In the genomic region with DNA sequence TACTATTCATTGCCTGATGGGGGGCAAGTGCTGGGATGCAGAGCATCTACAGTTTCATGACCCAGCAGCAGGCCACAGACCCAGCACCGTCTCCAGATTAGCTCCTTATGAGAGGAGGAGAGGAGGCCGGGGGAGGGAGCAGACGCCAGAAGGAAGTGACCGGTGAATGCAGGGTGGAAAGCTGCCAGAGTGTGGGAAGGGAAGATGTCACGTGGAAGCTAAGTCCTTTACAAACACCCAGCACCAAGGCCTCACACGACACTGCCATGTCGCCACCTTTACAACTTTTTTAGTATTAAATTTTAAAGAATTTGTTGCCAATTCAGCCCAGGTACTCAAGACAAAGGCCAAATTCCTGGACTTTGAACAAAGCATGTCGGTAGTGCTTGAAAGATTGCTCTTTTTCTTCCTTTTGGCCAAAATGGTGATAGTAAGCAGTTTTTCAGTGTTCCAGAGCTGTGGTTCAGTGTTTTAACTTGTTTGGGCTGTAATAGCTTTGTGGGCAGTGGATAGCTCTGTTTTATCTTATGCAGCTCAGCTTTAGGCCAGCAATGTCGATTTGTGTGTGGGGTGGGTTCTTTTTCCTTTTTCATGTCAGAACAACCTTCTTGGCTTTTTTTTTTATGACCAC, we compare ENCODE assay signal across 10 cellular contexts. TPM values are rescaled to one million over a fixed set of nuclear protein-coding genes. Genes with fewer than 3 reads are reported as not detected.
A peak's percentile ranks its signal among the peaks of the same experiment; 100 is the strongest.
DNase-seq lines count a peak whose midpoint lies in the region; ATAC-seq, FAIRE-seq and TF ChIP-seq lines count a peak whose summit lies in the region.
"Had no signal": no experiment of that assay in that cellular context is flagged by ENCODE, and none has a peak within 500 bp of the region (broad histone marks: within the 10 kb centered on the region; RNA-seq: fewer than 3 reads in every experiment).

No MANE protein-coding gene starts in this region.

- no peaks in the 10 kb centered on the region for H3K27me3 Mint-ChIP-seq in activated T-cell treated with anti-CD3 and anti-CD28 coated beads, Interleukin-2, amount 50 U/mL, for 4 hours (ENCODE audit: low read depth)
- H3K27me3 Mint-ChIP-seq: B cell had no signal

- peaks cover 10% of the 10 kb centered on the region for H3K36me3 Mint-ChIP-seq in activated T-cell treated with anti-CD3 and anti-CD28 coated beads, Interleukin-2, amount 50 U/mL, for 4 hours (ENCODE audit: insufficient read depth)

- CTCF ChIA-PET in endothelial cell of umbilical vein (lab: Charles Lee), result interaction anchor here (0.9 to 4.6 kb wide), 17 partner anchors 9 to 118 kb away, joined by 3 to 38 read pairs (median 4); no protein-coding TSS in a partner anchor

- intact Hi-C loops in endothelial cell of umbilical vein (cut with micrococcal nuclease), result loop anchor here (1.0 kb wide), 2 partner anchors 14 to 65 kb away; no protein-coding TSS in a partner anchor

- POLR2A ChIA-PET in endothelial cell of umbilical vein (lab: Charles Lee), result interaction anchor here (1.1 kb wide), 1 partner anchor 25 kb away, joined by 3 read pairs; no protein-coding TSS in a partner anchor

- H3K79me2 ChIP-seq in endothelial cell of umbilical vein (ENCODE audit: control insufficient read depth, insufficient read depth, low read length), result peaks cover 70% of the 10 kb centered on the region

- H3K4me3 ChIP-seq in endothelial cell of umbilical vein (replicated peaks in 1 of 3; ENCODE audit: insufficient read depth in 1 of 3, low read depth in 1 of 3, low read length in 3 of 3), result no peak overlapping the region

- DNase-seq in activated T-cell treated with anti-CD3 and anti-CD28 coated beads, Interleukin-2, amount 50 U/mL, for 48 hours, result peak; percentile 5 to 14
- DNase-seq in activated T-cell treated with anti-CD3 and anti-CD28 coated beads, Interleukin-2, amount 50 U/mL, for 4 hours, result no peak
- DNase-seq in endothelial cell of umbilical vein (ENCODE audit: low read depth, low spot score), result peak; percentile 89
- DNase-seq in mucosa of gallbladder (ENCODE audit: low spot score), result peak; percentile 90
- DNase-seq in stimulated activated CD4-positive, alpha-beta T cell treated with anti-CD3 and anti-CD28 coated beads, Interleukin-15, amount 100 ng/mL, for 24 hours, result no peak
- DNase-seq in GM19238 (ENCODE audit: insufficient read length, low spot score), result no peak
- no peak for DNase-seq in HuH-7 (ENCODE audit: low spot score)
- DNase-seq: activated CD4-positive, alpha-beta T cell treated with anti-CD3 and anti-CD28 coated beads, Interleukin-2, amount 50 U/mL, for 4 hours had no signal

- ATAC-seq in activated T-cell treated with anti-CD3 and anti-CD28 coated beads, Interleukin-2, amount 50 U/mL, for 4 hours, result no peak
- no peak for ATAC-seq in GM21737 (IDR thresholded peaks at IDR 0.05; ENCODE audit: unreplicated experiment)

- peak; percentile 88 for FAIRE-seq in endothelial cell of umbilical vein (lab: Jason Lieb, UNC)

- H4K20me1 ChIP-seq in endothelial cell of umbilical vein (replicated peaks; ENCODE audit: control insufficient read depth, extremely low read depth, insufficient read depth, low read length), result no peaks in the 10 kb centered on the region

- H2AFZ ChIP-seq in endothelial cell of umbilical vein (ENCODE audit: low read depth, low read length), result no peak overlapping the region

- H3K9me3 Mint-ChIP-seq in activated T-cell treated with anti-CD3 and anti-CD28 coated beads, Interleukin-2, amount 50 U/mL, for 4 hours, result no peaks in the 10 kb centered on the region

- H3K9me1 ChIP-seq in endothelial cell of umbilical vein (replicated peaks; ENCODE audit: control insufficient read depth, extremely low read depth, insufficient read depth, low read length), result no peaks in the 10 kb centered on the region

- no TSS peak for BruUV-seq in endothelial cell of umbilical vein (replicated peaks; lab: Mats Ljungman, UMichigan)

- TF ChIP-seq POLR2A in endothelial cell of umbilical vein (IDR thresholded peaks at IDR 0.05; ENCODE audit: low read depth, low read length), result no peak

- dilution Hi-C loops in endothelial cell of umbilical vein (cut with MboI; ENCODE audit: extremely low pct_ligation_motif_present, low sequenced_read_pairs), result no loop called here

- peaks cover 23% of the 10 kb centered on the region for H3K4me1 Mint-ChIP-seq in activated T-cell treated with anti-CD3 and anti-CD28 coated beads, Interleukin-2, amount 50 U/mL, for 4 hours (ENCODE audit: low read depth)

- H3K4me3 Mint-ChIP-seq in activated T-cell treated with anti-CD3 and anti-CD28 coated beads, Interleukin-2, amount 50 U/mL, for 4 hours, result no peak overlapping the region
- H3K4me3 Mint-ChIP-seq: B cell had no signal

- H3K36me3 ChIP-seq in endothelial cell of umbilical vein (ENCODE audit: control insufficient read depth in 2 of 2, extremely low read depth in 1 of 2, insufficient read depth in 2 of 2, low read length in 2 of 2), result peaks cover 13 to 23% of the 10 kb centered on the region in 2 experiments

- H3K27me3 ChIP-seq in endothelial cell of umbilical vein (ENCODE audit: control insufficient read depth in 2 of 2, insufficient read depth in 2 of 2, low read length in 2 of 2), result no peaks in the 10 kb centered on the region

- peak overlapping the region; percentile 44 for H3K27ac ChIP-seq in endothelial cell of umbilical vein (ENCODE audit: insufficient read depth, low read depth, low read length)

- H3K9me3 ChIP-seq in endothelial cell of umbilical vein (replicated peaks; ENCODE audit: control insufficient read depth, insufficient read depth, low read length), result no peaks in the 10 kb centered on the region

- peaks cover 16% of the 10 kb centered on the region for H3K4me1 ChIP-seq in endothelial cell of umbilical vein (ENCODE audit: control insufficient read depth, extremely low read depth, insufficient read depth, low read length)

- H3K9ac ChIP-seq in endothelial cell of umbilical vein (replicated peaks; ENCODE audit: extremely low read depth, insufficient read depth, low read length), result no peak overlapping the region

- no peak for TF ChIP-seq CTCF in endothelial cell of umbilical vein (IDR thresholded peaks at IDR 0.05; ENCODE audit: extremely low read depth in 1 of 2, insufficient read depth in 1 of 2, low read depth in 1 of 2, low read length in 2 of 2)

- H3K4me2 ChIP-seq in endothelial cell of umbilical vein (ENCODE audit: insufficient read depth, low read length), result peak overlapping the region; percentile 3

TF ChIP-seq in endothelial cell of umbilical vein, 7 proteins besides CTCF, POLR2A, EP300 and RAD21:
- TF ChIP-seq POLR2AphosphoS5 (IDR thresholded peaks at IDR 0.05; ENCODE audit: insufficient read depth, low read depth, low read length), result no peak

RNA-seq across cellular contexts. Expression of a gene that starts 58.2 kb away (rescaled TPM):
- total RNA-seq in activated T-cell treated with anti-CD3 and anti-CD28 coated beads, Interleukin-2, amount 50 U/mL, for 4 hours, result 10 to 100 TPM; 15.4 to 22.5 (median 21.0) TPM
- 83.4 and 85.2 TPM in 2 replicates for total RNA-seq in endothelial cell of umbilical vein
- polyA plus RNA-seq in endothelial cell of umbilical vein, result 25.5 and 31.1 TPM in 2 replicates
- 30.2 and 30.5 TPM in 2 replicates for polyA plus RNA-seq in endothelial cell of umbilical vein (2011; cell fraction: cytosol; rRNA removed)
- 57.4 and 59.3 TPM in 2 replicates for polyA plus RNA-seq in endothelial cell of umbilical vein (2011; cell fraction: nucleus; rRNA removed)
- 58.5 and 77.2 TPM in 2 replicates for polyA plus RNA-seq in endothelial cell of umbilical vein (2012)
- 130 and 159 TPM in 2 replicates for polyA minus RNA-seq in endothelial cell of umbilical vein
- polyA minus RNA-seq in endothelial cell of umbilical vein (2011; cell fraction: cytosol; rRNA and poly(A)+ RNA removed), result 30.9 TPM
- 158 and 229 TPM in 2 replicates for polyA minus RNA-seq in endothelial cell of umbilical vein (2011; cell fraction: nucleus; rRNA and poly(A)+ RNA removed)
- total RNA-seq in mucosa of gallbladder, result 159 TPM

Comparison
In these comparisons a context has a peak if more than half of its experiments do, and no peak if none do; other contexts are left out.
1. DNase-seq: peak in activated T-cell treated with anti-CD3 and anti-CD28 coated beads, Interleukin-2, amount 50 U/mL, for 48 hours (2 of 2), endothelial cell of umbilical vein (single experiment) and mucosa of gallbladder (single experiment); none in activated T-cell treated with anti-CD3 and anti-CD28 coated beads, Interleukin-2, amount 50 U/mL, for 4 hours (single experiment), stimulated activated CD4-positive, alpha-beta T cell treated with anti-CD3 and anti-CD28 coated beads, Interleukin-15, amount 100 ng/mL, for 24 hours (single experiment), GM19238 (single experiment) and HuH-7 (single experiment).